Comparison of ENCODE assay signal across 1 cellular context in genomic region chr10:107165007-107165406, GRCh38.
TF ChIP-seq lines count a peak whose summit lies in the region.

No MANE protein-coding gene starts in this region.

TF ChIP-seq in K562, 482 proteins besides CTCF, POLR2A, EP300 and RAD21:
- 0 out of 2 replicates have a peak, but pooled peaks have one; percentile 11 for TF ChIP-seq EGR1 (conservative IDR thresholded peaks at IDR 0.05)
- no peak for TF ChIP-seq RFX7 (CRISPR knock-in tag; IDR thresholded peaks at IDR 0.05)
- no peak for TF ChIP-seq SREBF2 (CRISPR knock-in tag; IDR thresholded peaks at IDR 0.05)
- no peak for TF ChIP-seq NFATC3 (IDR thresholded peaks at IDR 0.05)
- TF ChIP-seq CBX1 (IDR thresholded peaks at IDR 0.05; ENCODE audit: low read depth), result no peak
- TF ChIP-seq ZNF655 (CRISPR knock-in tag; IDR thresholded peaks at IDR 0.05), result no peak
